In genomic region chr1:64269558-64269884, GRCh38 we compare ENCODE assay signal across 19 cellular contexts.
DNase-seq lines count a peak whose midpoint lies in the region; ATAC-seq, FAIRE-seq and TF ChIP-seq lines count a peak whose summit lies in the region.
"Had no signal": no experiment of that assay in that cellular context is flagged by ENCODE, and none has a peak within 500 bp of the region (broad histone marks: within the 10 kb centered on the region; RNA-seq: fewer than 3 reads in every experiment).

No MANE protein-coding gene starts in this region.

- intact Hi-C loops in Panc1 (cut with micrococcal nuclease; ENCODE audit: unreplicated experiment), result loop anchor here (1.0 to 5.0 kb wide), 3 partner anchors 203 to 555 kb away; partner anchors contain the start of gene CACHD1
- intact Hi-C loops in endothelial cell of umbilical vein (cut with micrococcal nuclease), result loop anchor here (1.0 to 10.0 kb wide), 8 partner anchors 201 to 940 kb away; partner anchors contain the start of genes CACHD1, JAK1 and RAVER2
- intact Hi-C loops in sciatic nerve (cut with DNase I), result no loop called here
- intact Hi-C loops in kidney (cut with DNase I), result loop anchor here (5.0 to 10.0 kb wide), 2 partner anchors 403 to 555 kb away; no protein-coding TSS in a partner anchor

- no peaks in the 10 kb centered on the region for H3K27me3 Mint-ChIP-seq in GM23338 (ENCODE audit: insufficient read depth, low read depth, poor library complexity)
- H3K27me3 Mint-ChIP-seq: dendritic cell treated with granulocyte-macrophage colony-stimulating factor and Interleukin-4, amounts not matched to agents 40 ng/mL and 50 ng/mL, for 4 days had no signal

- no peaks in the 10 kb centered on the region for H3F3A ChIP-seq in GM23338 (replicated peaks; ENCODE audit: low read depth)

- H3K36me3 Mint-ChIP-seq in GM23338 (ENCODE audit: low read depth), result peaks cover 20% of the 10 kb centered on the region

- CTCF ChIA-PET in Panc1 (lab: Charles Lee) (no interaction called here), endothelial cell of umbilical vein (lab: Charles Lee) (interaction anchor here (1.2 to 5.6 kb wide), 6 partner anchors 77 to 556 kb away, joined by 3 to 61 read pairs (median 6); no protein-coding TSS in a partner anchor)

- no peak overlapping the region for H3K27ac ChIP-seq in GM23338 (ENCODE audit: low read depth)
- peak overlapping the region; percentile 69 for H3K27ac ChIP-seq in Panc1 (ENCODE audit: low read length)
- H3K27ac ChIP-seq in endothelial cell of umbilical vein (ENCODE audit: insufficient read depth, low read depth, low read length), result no peak overlapping the region
- H3K27ac ChIP-seq in kidney (ENCODE audit: low read depth in 2 of 2, low read length in 2 of 2), result no peak overlapping the region
- H3K27ac ChIP-seq: esophagus squamous epithelium, right atrium auricular region, thoracic aorta had no signal

- H4K20me1 ChIP-seq in GM23338 (replicated peaks; ENCODE audit: insufficient read depth) (no peaks in the 10 kb centered on the region), endothelial cell of umbilical vein (replicated peaks; ENCODE audit: control insufficient read depth, extremely low read depth, insufficient read depth, low read length) (no peaks in the 10 kb centered on the region)

- H2AFZ ChIP-seq in GM23338, result peak overlapping the region; percentile 56; the same call in 1 of the 2 replicates
- peak overlapping the region; percentile 9 for H2AFZ ChIP-seq in endothelial cell of umbilical vein (ENCODE audit: low read depth, low read length)

- H3K27ac Mint-ChIP-seq in GM23338, result no peak overlapping the region
- H3K27ac Mint-ChIP-seq: activated CD4-positive, alpha-beta memory T cell treated with anti-CD3 and anti-CD28 coated beads, Interleukin-2, amount 10 ng/mL, durations not matched to agents 7 days and 5 days; dendritic cell treated with granulocyte-macrophage colony-stimulating factor and Interleukin-4, amounts not matched to agents 40 ng/mL and 50 ng/mL, for 4 days; HFFc6; stimulated activated naive CD8-positive, alpha-beta T cell treated with anti-CD3 and anti-CD28 coated beads, Interleukin-15, Interleukin-2, amounts not matched to agents 100 ng/mL and 50 ng/mL, for 24 hours had no signal

- H3K9me3 Mint-ChIP-seq in GM23338, result peaks cover 25% of the 10 kb centered on the region
- H3K9me3 Mint-ChIP-seq: activated CD4-positive, alpha-beta memory T cell treated with anti-CD3 and anti-CD28 coated beads, Interleukin-2, amount 10 ng/mL, durations not matched to agents 7 days and 5 days; central memory CD8-positive, alpha-beta T cell; dendritic cell treated with granulocyte-macrophage colony-stimulating factor and Interleukin-4, amounts not matched to agents 40 ng/mL and 50 ng/mL, for 4 days; HFFc6; stimulated activated naive CD8-positive, alpha-beta T cell treated with anti-CD3 and anti-CD28 coated beads, Interleukin-15, Interleukin-2, amounts not matched to agents 100 ng/mL and 50 ng/mL, for 24 hours had no signal

- no peak overlapping the region for H3K9ac ChIP-seq in endothelial cell of umbilical vein (replicated peaks; ENCODE audit: extremely low read depth, insufficient read depth, low read length)
- H3K9ac ChIP-seq in kidney (ENCODE audit: low read length in 2 of 2), result no peak overlapping the region

- BruUV-seq in Panc1 (replicated peaks; lab: Mats Ljungman, UMichigan), result no TSS peak
- no TSS peak for BruUV-seq in endothelial cell of umbilical vein (replicated peaks; lab: Mats Ljungman, UMichigan)

- ATAC-seq in GM23338 (peak; percentile 34), Panc1 (peak; percentile 23; the same call in 1 of the 2 replicates), sciatic nerve (peak; percentile 31), HG02759 (IDR thresholded peaks at IDR 0.05; ENCODE audit: unreplicated experiment) (no peak)

- no peak for TF ChIP-seq POLR2A in endothelial cell of umbilical vein (IDR thresholded peaks at IDR 0.05; ENCODE audit: low read depth, low read length)

- peaks cover 3% of the 10 kb centered on the region for H3K4me1 Mint-ChIP-seq in GM23338
- H3K4me1 Mint-ChIP-seq: activated CD4-positive, alpha-beta memory T cell treated with anti-CD3 and anti-CD28 coated beads, Interleukin-2, amount 10 ng/mL, durations not matched to agents 7 days and 5 days; central memory CD8-positive, alpha-beta T cell had no signal

- in situ Hi-C loops in Panc1 (cut with HindIII; ENCODE audit: low pct_unique_long_range_greater_than_20kb, low sequenced_read_pairs), result no loop called here

- POLR2A ChIA-PET in Panc1 (lab: Charles Lee), result no interaction called here
- POLR2A ChIA-PET in endothelial cell of umbilical vein (lab: Charles Lee), result no interaction called here

- H3K79me2 ChIP-seq in GM23338 (replicated peaks; ENCODE audit: insufficient read depth) (no peaks in the 10 kb centered on the region), endothelial cell of umbilical vein (ENCODE audit: control insufficient read depth, insufficient read depth, low read length) (no peaks in the 10 kb centered on the region)

- no peaks in the 10 kb centered on the region for H3K27me3 ChIP-seq in GM23338 (ENCODE audit: insufficient read depth)
- no peaks in the 10 kb centered on the region; the same call in 1 of the 2 replicates for H3K27me3 ChIP-seq in Panc1 (ENCODE audit: control insufficient read depth, insufficient read depth, low read length)
- peaks cover 0 to 5% of the 10 kb centered on the region in 2 experiments for H3K27me3 ChIP-seq in endothelial cell of umbilical vein (ENCODE audit: control insufficient read depth in 2 of 2, insufficient read depth in 2 of 2, low read length in 2 of 2)
- H3K27me3 ChIP-seq: esophagus squamous epithelium, right atrium auricular region had no signal

- H3K9me3 ChIP-seq in Panc1 (ENCODE audit: control insufficient read depth, insufficient read depth, low read depth, low read length) (peaks cover 4% of the 10 kb centered on the region; the same call in 1 of the 2 replicates), endothelial cell of umbilical vein (replicated peaks; ENCODE audit: control insufficient read depth, insufficient read depth, low read length) (no peaks in the 10 kb centered on the region), kidney (ENCODE audit: control insufficient read depth in 1 of 2, low read length in 2 of 2) (no peaks in the 10 kb centered on the region)
- H3K9me3 ChIP-seq: right atrium auricular region, thoracic aorta had no signal

- H3K4me1 ChIP-seq in GM23338 (ENCODE audit: insufficient read depth), result peaks cover 3% of the 10 kb centered on the region; the same call in 1 of the 2 replicates
- peaks cover 13% of the 10 kb centered on the region for H3K4me1 ChIP-seq in Panc1 (ENCODE audit: control insufficient read depth, insufficient read depth, low read length)
- H3K4me1 ChIP-seq in endothelial cell of umbilical vein (ENCODE audit: control insufficient read depth, extremely low read depth, insufficient read depth, low read length), result no peaks in the 10 kb centered on the region
- H3K4me1 ChIP-seq in kidney (ENCODE audit: control insufficient read depth in 1 of 2, insufficient read depth in 1 of 2, low read depth in 1 of 2, low read length in 2 of 2), result no peaks in the 10 kb centered on the region

- H3K9me2 ChIP-seq in GM23338 (ENCODE audit: insufficient read depth), result no peaks in the 10 kb centered on the region

- H3K4me3 ChIP-seq in GM23338 (no peak overlapping the region), Panc1 (ENCODE audit: low read depth in 2 of 2, low read length in 2 of 2) (no peak overlapping the region), endothelial cell of umbilical vein (replicated peaks in 1 of 3; ENCODE audit: insufficient read depth in 1 of 3, low read depth in 1 of 3, low read length in 3 of 3) (no peak overlapping the region), kidney (ENCODE audit: low read length in 2 of 2) (no peak overlapping the region)
- H3K4me3 ChIP-seq: esophagus squamous epithelium, K562, right atrium auricular region, smooth muscle cell, thoracic aorta had no signal

- no peaks in the 10 kb centered on the region for H3K9me1 ChIP-seq in endothelial cell of umbilical vein (replicated peaks; ENCODE audit: control insufficient read depth, extremely low read depth, insufficient read depth, low read length)

- FAIRE-seq in endothelial cell of umbilical vein (lab: Jason Lieb, UNC) (no peak), kidney (lab: Jason Lieb, UNC) (no peak)
- FAIRE-seq: GM12891 had no signal

- DNase-seq in GM23338 (ENCODE audit: low spot score) (no peak), Panc1 (ENCODE audit: low read depth, low spot score) (no peak), endothelial cell of umbilical vein (ENCODE audit: low read depth, low spot score) (no peak), sciatic nerve (ENCODE audit: low spot score) (no peak), HK-2 (ENCODE audit: unreplicated experiment) (no peak), kidney (no peak), mucosa of gallbladder (ENCODE audit: low spot score) (no peak)
- DNase-seq: esophagus squamous epithelium had no signal

- dilution Hi-C loops in endothelial cell of umbilical vein (cut with MboI; ENCODE audit: extremely low pct_ligation_motif_present, low sequenced_read_pairs), result no loop called here

- H3K4me3 Mint-ChIP-seq in GM23338, result no peak overlapping the region
- H3K4me3 Mint-ChIP-seq: activated CD4-positive, alpha-beta memory T cell treated with anti-CD3 and anti-CD28 coated beads, Interleukin-2, amount 10 ng/mL, durations not matched to agents 7 days and 5 days; central memory CD8-positive, alpha-beta T cell; dendritic cell treated with granulocyte-macrophage colony-stimulating factor and Interleukin-4, amounts not matched to agents 40 ng/mL and 50 ng/mL, for 4 days; HFFc6; stimulated activated naive CD8-positive, alpha-beta T cell treated with anti-CD3 and anti-CD28 coated beads, Interleukin-15, Interleukin-2, amounts not matched to agents 100 ng/mL and 50 ng/mL, for 24 hours had no signal

- TF ChIP-seq CTCF in GM23338 (conservative IDR thresholded peaks at IDR 0.05; ENCODE audit: low read depth in 2 of 2) (no peak), Panc1 (IDR thresholded peaks at IDR 0.05) (no peak), endothelial cell of umbilical vein (IDR thresholded peaks at IDR 0.05; ENCODE audit: extremely low read depth in 1 of 2, insufficient read depth in 1 of 2, low read depth in 1 of 2, low read length in 2 of 2) (no peak), kidney (IDR thresholded peaks at IDR 0.05; ENCODE audit: borderline replicate concordance, extremely low read depth, insufficient read depth) (no peak)

- H3K4me2 ChIP-seq in GM23338 (no peak overlapping the region), endothelial cell of umbilical vein (ENCODE audit: insufficient read depth, low read length) (no peak overlapping the region)

- H3K36me3 ChIP-seq in GM23338 (ENCODE audit: insufficient read depth), result 0 out of 2 replicates have a peak, but pooled peaks cover 7% of the 10 kb centered on the region
- no peaks in the 10 kb centered on the region for H3K36me3 ChIP-seq in Panc1 (ENCODE audit: control insufficient read depth, insufficient read depth, low read length)
- no peaks in the 10 kb centered on the region for H3K36me3 ChIP-seq in endothelial cell of umbilical vein (ENCODE audit: control insufficient read depth in 2 of 2, extremely low read depth in 1 of 2, insufficient read depth in 2 of 2, low read length in 2 of 2)
- no peaks in the 10 kb centered on the region for H3K36me3 ChIP-seq in kidney (ENCODE audit: control insufficient read depth in 1 of 2, insufficient read depth in 2 of 2, low read length in 2 of 2)
- H3K36me3 ChIP-seq: esophagus squamous epithelium, right atrium auricular region, thoracic aorta had no signal
